In genomic region chr18:30597202-30597601, GRCh38 we compare ENCODE assay signal across 27 cellular contexts.
"Had no signal": no experiment of that assay in that cellular context is flagged by ENCODE, and none has a peak within 500 bp of the region (broad histone marks: within the 10 kb centered on the region; RNA-seq: fewer than 3 reads in every experiment).

No MANE protein-coding gene starts in this region.

- H3K9me3 ChIP-seq: suprapubic skin, testis, thoracic aorta, thyroid gland, tibial artery, tibial nerve, transverse colon, upper lobe of left lung, upper lobe of right lung, uterus, vagina had no signal

- FAIRE-seq: urothelium cell line had no signal

- H3K4me3 ChIP-seq: stomach, suprapubic skin, testis, thoracic aorta, thyroid gland, tibial artery, tibial nerve, transverse colon, upper lobe of left lung, upper lobe of right lung, uterus, vagina had no signal

- H3K36me3 ChIP-seq: stomach, suprapubic skin, thoracic aorta, thyroid gland, tibial artery, tibial nerve, transverse colon, upper lobe of left lung, upper lobe of right lung, uterus, vagina had no signal

- H3K27me3 ChIP-seq: stomach, suprapubic skin, testis, thyroid gland, tibial artery, tibial nerve, transverse colon, upper lobe of left lung, upper lobe of right lung, uterus, vagina had no signal

- ATAC-seq: stimulated activated effector memory CD8-positive, alpha-beta T cell treated with anti-CD3 and anti-CD28 coated beads, Interleukin-12 subunit alpha, Interleukin-12 subunit beta, amount 100 ng/mL, for 72 hours; stimulated activated memory B cell treated with anti-CD40 and anti-IgM and Interleukin-4, amounts not matched to agents 10 μg/mL and 1 μg/mL and 100 μg/mL, for 72 hours; stimulated activated naive B cell treated with anti-CD40 and anti-IgM and Interleukin-4, amounts not matched to agents 10 μg/mL and 1 μg/mL and 100 μg/mL, for 72 hours; stimulated activated naive CD8-positive, alpha-beta T cell treated with anti-CD3 and anti-CD28 coated beads, Interleukin-15, amount 100 ng/mL, for 72 hours; stimulated activated naive CD8-positive, alpha-beta T cell treated with anti-CD3 and anti-CD28 coated beads, Interleukin-15, Interleukin-2, amounts not matched to agents 100 U/mL and 50 U/mL, for 24 hours; upper lobe of right lung had no signal

- DNase-seq: stimulated activated CD4-positive, alpha-beta T cell treated with anti-CD3 and anti-CD28 coated beads, Interleukin-2, amount 100 ng/mL, for 48 hours; stimulated activated CD4-positive, alpha-beta T cell treated with anti-CD3 and anti-CD28 coated beads, Interleukin-4, amount 100 ng/mL, for 1 hour; stimulated activated CD4-positive, alpha-beta T cell treated with anti-CD3 and anti-CD28 coated beads, Interleukin-4, amount 100 ng/mL, for 24 hours; stimulated activated CD4-positive, alpha-beta T cell treated with anti-CD3 and anti-CD28 coated beads, Interleukin-4, amount 100 ng/mL, for 4 hours; stimulated activated CD8-positive, alpha-beta memory T cell treated with anti-CD3 and anti-CD28 coated beads, Interleukin-4, amount 100 ng/mL, for 48 hours; stimulated activated naive B cell treated with anti-CD40 and anti-IgM and Interleukin-4, amounts not matched to agents 10 μg/mL and 1 μg/mL and 100 μg/mL, for 72 hours; stimulated activated naive CD4-positive, alpha-beta T cell; stimulated activated naive CD4-positive, alpha-beta T cell treated with Interleukin-2 at 50 U/mL for 16 hours; stimulated activated naive CD8-positive, alpha-beta T cell treated with anti-CD3 and anti-CD28 coated beads, Interleukin-15, amount 100 ng/mL, for 72 hours; stimulated activated naive CD8-positive, alpha-beta T cell treated with anti-CD3 and anti-CD28 coated beads, Interleukin-15, Interleukin-2, amounts not matched to agents 100 U/mL and 50 U/mL, for 24 hours; stomach; substantia nigra; testis; thyroid gland; tibial artery; transverse colon; trophoblast cell; upper lobe of left lung; upper lobe of right lung; uterus had no signal

- H3K27ac ChIP-seq: stomach, suprapubic skin, testis, thoracic aorta, thyroid gland, tibial artery, tibial nerve, transverse colon, upper lobe of left lung, upper lobe of right lung, uterus, vagina had no signal

- H3K4me1 ChIP-seq: stomach, suprapubic skin, testis, thyroid gland, tibial artery, tibial nerve, transverse colon, upper lobe of left lung, upper lobe of right lung, uterus, vagina had no signal
